16 cellular contexts compared by ENCODE assay signal in genomic region chr15:77369168-77369567, GRCh38.
"Had no signal": no experiment of that assay in that cellular context is flagged by ENCODE, and none has a peak within 500 bp of the region (broad histone marks: within the 10 kb centered on the region; RNA-seq: fewer than 3 reads in every experiment).

No MANE protein-coding gene starts in this region.

- H3K9me3 ChIP-seq: esophagus squamous epithelium had no signal

- H3K36me3 Mint-ChIP-seq: immature natural killer cell; natural killer cell treated with Interleukin-12 subunit alpha and Interleukin-12 subunit beta and Interleukin-15 and Interleukin-18, amount 100 ng/mL, for 72 hours had no signal

- H3K4me1 Mint-ChIP-seq: T-helper 17 cell had no signal

- H3K9me3 Mint-ChIP-seq: immature natural killer cell; natural killer cell treated with Interleukin-12 subunit alpha and Interleukin-12 subunit beta and Interleukin-15 and Interleukin-18, amount 100 ng/mL, for 72 hours; stimulated activated naive CD8-positive, alpha-beta T cell treated with anti-CD3 and anti-CD28 coated beads, Interleukin-15, Interleukin-2, amounts not matched to agents 100 ng/mL and 50 ng/mL, for 24 hours had no signal

- H3K27ac ChIP-seq: esophagus squamous epithelium, heart left ventricle had no signal

- ATAC-seq: activated CD8-positive, alpha-beta T cell treated with anti-CD3 and anti-CD28 coated beads for 36 hours; heart left ventricle; natural killer cell treated with Interleukin-12 subunit alpha and Interleukin-12 subunit beta and Interleukin-15 and Interleukin-18, amount 100 ng/mL, for 72 hours; T-helper 17 cell had no signal

- H3K4me3 ChIP-seq: esophagus squamous epithelium, heart left ventricle had no signal

- H3K4me1 ChIP-seq: esophagus squamous epithelium had no signal

- H3K36me3 ChIP-seq: esophagus squamous epithelium had no signal

- H3K27ac Mint-ChIP-seq: activated CD8-positive, alpha-beta T cell treated with anti-CD3 and anti-CD28 coated beads for 36 hours; activated naive CD8-positive, alpha-beta T cell; natural killer cell treated with Interleukin-12 subunit alpha and Interleukin-12 subunit beta and Interleukin-15 and Interleukin-18, amount 100 ng/mL, for 72 hours; stimulated activated naive CD8-positive, alpha-beta T cell treated with anti-CD3 and anti-CD28 coated beads, Interleukin-15, Interleukin-2, amounts not matched to agents 100 ng/mL and 50 ng/mL, for 24 hours; T-helper 17 cell; type B pancreatic cell had no signal

- DNase-seq: activated CD4-positive, alpha-beta T cell treated with anti-CD3 and anti-CD28 coated beads for 4 hours; activated CD8-positive, alpha-beta T cell treated with anti-CD3 and anti-CD28 coated beads for 36 hours; activated gamma-delta T cell treated with Interleukin-2 at 50 U/mL for 16 hours; activated T-cell treated with anti-CD3 and anti-CD28 coated beads, Interleukin-2, amount 50 U/mL, for 48 hours; anterior cingulate cortex; effector CD8-positive, alpha-beta T cell; esophagus squamous epithelium; heart left ventricle; immature natural killer cell; posterior cingulate gyrus; stimulated activated CD4-positive, alpha-beta T cell treated with anti-CD3 and anti-CD28 coated beads, Interleukin-2, amount 100 ng/mL, for 48 hours; T-helper 17 cell had no signal

- H3K4me3 Mint-ChIP-seq: activated CD8-positive, alpha-beta T cell treated with anti-CD3 and anti-CD28 coated beads for 36 hours; activated naive CD8-positive, alpha-beta T cell; immature natural killer cell; natural killer cell treated with Interleukin-12 subunit alpha and Interleukin-12 subunit beta and Interleukin-15 and Interleukin-18, amount 100 ng/mL, for 72 hours; stimulated activated naive CD8-positive, alpha-beta T cell treated with anti-CD3 and anti-CD28 coated beads, Interleukin-15, Interleukin-2, amounts not matched to agents 100 ng/mL and 50 ng/mL, for 24 hours; T-helper 17 cell; type B pancreatic cell had no signal

- H3K27me3 ChIP-seq: esophagus squamous epithelium, heart left ventricle had no signal

- H3K27me3 Mint-ChIP-seq: activated CD8-positive, alpha-beta T cell treated with anti-CD3 and anti-CD28 coated beads for 36 hours; activated naive CD8-positive, alpha-beta T cell; natural killer cell treated with Interleukin-12 subunit alpha and Interleukin-12 subunit beta and Interleukin-15 and Interleukin-18, amount 100 ng/mL, for 72 hours; stimulated activated naive CD8-positive, alpha-beta T cell treated with anti-CD3 and anti-CD28 coated beads, Interleukin-15, Interleukin-2, amounts not matched to agents 100 ng/mL and 50 ng/mL, for 24 hours; T-helper 17 cell; type B pancreatic cell had no signal
